In genomic region chr2:205716126-205716525, GRCh38 we compare ENCODE assay signal across 11 cellular contexts. TPM values are rescaled to one million over a fixed set of nuclear protein-coding genes. Genes with fewer than 3 reads are reported as not detected.
A peak's percentile ranks its signal among the peaks of the same experiment; 100 is the strongest.
DNase-seq lines count a peak whose midpoint lies in the region; ATAC-seq and TF ChIP-seq lines count a peak whose summit lies in the region.
"Had no signal": no experiment of that assay in that cellular context is flagged by ENCODE, and none has a peak within 500 bp of the region (broad histone marks: within the 10 kb centered on the region; RNA-seq: fewer than 3 reads in every experiment).

No MANE protein-coding gene starts in this region.

- H4K91ac ChIP-seq in mesenchymal stem cell (ENCODE audit: low read length): peak overlapping the region; percentile 31

- H3K4ac ChIP-seq in mesenchymal stem cell (ENCODE audit: low read depth in 1 of 2, low read length in 2 of 2): peak overlapping the region in 1 of 2 experiments; percentile 37

- no peak overlapping the region for H3K14ac ChIP-seq in mesenchymal stem cell (ENCODE audit: low read length in 2 of 2)

- H4K8ac ChIP-seq in mesenchymal stem cell (ENCODE audit: low read length): no peak overlapping the region

- TF ChIP-seq CTCF in AG04450 (IDR thresholded peaks at IDR 0.05; ENCODE audit: low read depth, low read length) (peak; percentile 18), HFF-Myc (IDR thresholded peaks at IDR 0.05; ENCODE audit: low read depth, low read length, missing control alignments) (peak; percentile 11), cardiac fibroblast (IDR thresholded peaks at IDR 0.05; ENCODE audit: low read depth, low read length) (peak; percentile 31)

- H3K4me1 ChIP-seq in mesenchymal stem cell (ENCODE audit: control insufficient read depth, insufficient read depth, low read depth, low read length) (peaks cover 17% of the 10 kb centered on the region), Karpas-422 (ENCODE audit: low read length) (peaks cover 9% of the 10 kb centered on the region; the same call in 1 of the 2 replicates)

- no peak overlapping the region for H3K23ac ChIP-seq in mesenchymal stem cell (ENCODE audit: low read length in 2 of 2)

- POLR2A ChIA-PET in AG04450 (lab: Yijun Ruan, JAX): no interaction called here

- no peaks in the 10 kb centered on the region for H3K9me2 ChIP-seq in Karpas-422 (replicated peaks; ENCODE audit: insufficient read depth, low read length)

- H3K79me2 ChIP-seq in Karpas-422 (ENCODE audit: low read length): no peaks in the 10 kb centered on the region

- H3K4me1 Mint-ChIP-seq in stimulated activated memory B cell treated with anti-CD40 and anti-IgM and Interleukin-4, amounts not matched to agents 10 μg/mL and 1 μg/mL and 100 μg/mL, for 72 hours: peaks cover 35% of the 10 kb centered on the region

- no peaks in the 10 kb centered on the region for H3K9me3 ChIP-seq in AG04450 (ENCODE audit: control insufficient read depth, insufficient read depth, low read length)
- no peaks in the 10 kb centered on the region for H3K9me3 ChIP-seq in mesenchymal stem cell (ENCODE audit: control insufficient read depth, low read length)
- no peaks in the 10 kb centered on the region for H3K9me3 ChIP-seq in Karpas-422 (ENCODE audit: low read length)
- H3K9me3 ChIP-seq: MG63 had no signal

- peak overlapping the region; percentile 1 for H2BK120ac ChIP-seq in mesenchymal stem cell (ENCODE audit: low read depth, low read length)

- no peaks in the 10 kb centered on the region for H3K36me3 Mint-ChIP-seq in stimulated activated memory B cell treated with anti-CD40 and anti-IgM and Interleukin-4, amounts not matched to agents 10 μg/mL and 1 μg/mL and 100 μg/mL, for 72 hours

- H3K9ac ChIP-seq in mesenchymal stem cell (ENCODE audit: low read length): no peak overlapping the region
- H3K9ac ChIP-seq in Karpas-422 (ENCODE audit: low read length): no peak overlapping the region

- H2BK5ac ChIP-seq in mesenchymal stem cell (ENCODE audit: low read depth, low read length, poor library complexity, severe bottlenecking): no peak overlapping the region

- CTCF ChIA-PET in AG04450 (lab: Charles Lee): interaction anchor here (1.0 kb wide), 1 partner anchor 9 kb away, joined by 3 read pairs; no protein-coding TSS in a partner anchor

- H3K18ac ChIP-seq in mesenchymal stem cell (ENCODE audit: low read depth in 1 of 2, low read length in 2 of 2): peak overlapping the region; percentile 47 to 48

- H3K9me3 Mint-ChIP-seq in stimulated activated memory B cell treated with anti-CD40 and anti-IgM and Interleukin-4, amounts not matched to agents 10 μg/mL and 1 μg/mL and 100 μg/mL, for 72 hours: no peaks in the 10 kb centered on the region

- ATAC-seq in stimulated activated memory B cell treated with anti-CD40 and anti-IgM and Interleukin-4, amounts not matched to agents 10 μg/mL and 1 μg/mL and 100 μg/mL, for 72 hours: no peak
- ATAC-seq in GM19397 (IDR thresholded peaks at IDR 0.05; ENCODE audit: unreplicated experiment) (no peak), GM18520 (IDR thresholded peaks at IDR 0.05; ENCODE audit: unreplicated experiment) (no peak)

- no peak overlapping the region for H3K27ac ChIP-seq in AG04450 (ENCODE audit: low read depth, low read length)
- H3K27ac ChIP-seq in mesenchymal stem cell (ENCODE audit: low read length, poor library complexity, severe bottlenecking): no peak overlapping the region
- no peak overlapping the region for H3K27ac ChIP-seq in Karpas-422 (ENCODE audit: low read length)

- peak overlapping the region; percentile 59 to 81 for H2BK12ac ChIP-seq in mesenchymal stem cell (ENCODE audit: low read length in 2 of 2)

- H2AK5ac ChIP-seq in mesenchymal stem cell (ENCODE audit: low read length, severe bottlenecking): peak overlapping the region; percentile 3

- 87% methylated on average over 16 of the region's 16 CpGs for WGBS in mesenchymal stem cell

- no peak overlapping the region for H3K27ac Mint-ChIP-seq in stimulated activated memory B cell treated with anti-CD40 and anti-IgM and Interleukin-4, amounts not matched to agents 10 μg/mL and 1 μg/mL and 100 μg/mL, for 72 hours

- H3K27me3 ChIP-seq in AG04450 (ENCODE audit: control insufficient read depth, insufficient read depth, low read length) (no peaks in the 10 kb centered on the region), mesenchymal stem cell (ENCODE audit: control insufficient read depth in 1 of 2, insufficient read depth in 1 of 2, low read length in 2 of 2) (no peaks in the 10 kb centered on the region), Karpas-422 (ENCODE audit: low read length) (no peaks in the 10 kb centered on the region)
- H3K27me3 ChIP-seq: MG63 had no signal

- peaks cover 0 to 19% of the 10 kb centered on the region in 2 experiments for H3K36me3 ChIP-seq in mesenchymal stem cell (ENCODE audit: control insufficient read depth in 1 of 2, insufficient read depth in 2 of 2, low read depth in 1 of 2, low read length in 2 of 2)
- H3K36me3 ChIP-seq in Karpas-422 (ENCODE audit: insufficient read depth, low read length): no peaks in the 10 kb centered on the region
- H3K36me3 ChIP-seq: MG63 had no signal

- peaks cover 12% of the 10 kb centered on the region for H3K79me1 ChIP-seq in mesenchymal stem cell (replicated peaks; ENCODE audit: low read length, poor library complexity, severe bottlenecking)

- H3K4me3 ChIP-seq in AG04450 (ENCODE audit: low read depth, low read length) (no peak overlapping the region), HFF-Myc (replicated peaks; ENCODE audit: low read depth, low read length) (no peak overlapping the region), cardiac fibroblast (replicated peaks in 1 of 2; ENCODE audit: low read depth in 2 of 2, low read length in 2 of 2) (no peak overlapping the region), mesenchymal stem cell (ENCODE audit: insufficient read depth in 1 of 2, low read depth in 1 of 2, low read length in 2 of 2) (no peak overlapping the region), Karpas-422 (ENCODE audit: low read length) (no peak overlapping the region)
- H3K4me3 ChIP-seq: MG63 had no signal

- no peak overlapping the region for H2BK15ac ChIP-seq in mesenchymal stem cell (ENCODE audit: low read depth, poor library complexity, severe bottlenecking)

- H3K4me3 Mint-ChIP-seq in stimulated activated memory B cell treated with anti-CD40 and anti-IgM and Interleukin-4, amounts not matched to agents 10 μg/mL and 1 μg/mL and 100 μg/mL, for 72 hours: no peak overlapping the region

- H3K27me3 Mint-ChIP-seq in stimulated activated memory B cell treated with anti-CD40 and anti-IgM and Interleukin-4, amounts not matched to agents 10 μg/mL and 1 μg/mL and 100 μg/mL, for 72 hours: no peaks in the 10 kb centered on the region

- H3K4me2 ChIP-seq in mesenchymal stem cell (ENCODE audit: low read length, poor library complexity, severe bottlenecking): no peak overlapping the region
- no peak overlapping the region for H3K4me2 ChIP-seq in Karpas-422 (ENCODE audit: low read depth, low read length, poor library complexity, severe bottlenecking)

- DNase-seq in AG04450 (ENCODE audit: low read depth, low spot score) (no peak), HFF-Myc (ENCODE audit: extremely low read depth, low read depth) (no peak), cardiac fibroblast (ENCODE audit: low read depth in 2 of 2) (peak in 1 of 2 donors; percentile 41), mesenchymal stem cell (no peak), Karpas-422 (no peak)
- DNase-seq: cerebellar nuclear complex, MG63, NCI-H524 treated with DMSO at 0.1 percent for 48 hours had no signal

- H4K20me1 ChIP-seq in Karpas-422 (ENCODE audit: insufficient read depth, low read depth, low read length): no peaks in the 10 kb centered on the region

- H2AFZ ChIP-seq in mesenchymal stem cell (ENCODE audit: low read depth, low read length) (no peak overlapping the region), Karpas-422 (ENCODE audit: low read length) (no peak overlapping the region)

RNA-seq across cellular contexts. Expression of gene NRP2, which starts 33.8 kb away (rescaled TPM):
- 106 and 114 TPM in 2 replicates for polyA plus RNA-seq in AG04450 (2011; rRNA removed)
- 127 and 153 TPM in 2 replicates for polyA minus RNA-seq in AG04450 (2011; rRNA and poly(A)+ RNA removed)
- 87.1 TPM for polyA plus RNA-seq in mesenchymal stem cell (2013, experiment 1 of 2)
- polyA plus RNA-seq in mesenchymal stem cell (2013, experiment 2 of 2): 83.3 TPM
- 4.4 and 7.2 TPM in 2 replicates for total RNA-seq in Karpas-422 (2014; rRNA removed; shearing (Covaris generic); ENCODE audit: low replicate concordance)
